In genomic region chr3:57062119-57062631, GRCh38 we compare ENCODE assay signal across 14 cellular contexts. TPM values are rescaled to one million over a fixed set of nuclear protein-coding genes. Genes with fewer than 3 reads are reported as not detected.
DNase-seq lines count a peak whose midpoint lies in the region; ATAC-seq and TF ChIP-seq lines count a peak whose summit lies in the region.
"Had no signal": no experiment of that assay in that cellular context is flagged by ENCODE, and none has a peak within 500 bp of the region (broad histone marks: within the 10 kb centered on the region; RNA-seq: fewer than 3 reads in every experiment).

No MANE protein-coding gene starts in this region.

- no peaks in the 10 kb centered on the region for H3K4me1 ChIP-seq in endodermal cell (ENCODE audit: control insufficient read depth, insufficient read depth, low read length)
- peaks cover 2% of the 10 kb centered on the region for H3K4me1 ChIP-seq in mesendoderm (ENCODE audit: control insufficient read depth, low read depth, low read length)
- H3K4me1 ChIP-seq in uterus = peaks cover 0 to 5% of the 10 kb centered on the region in 2 donors
- H3K4me1 ChIP-seq in effector memory CD4-positive, alpha-beta T cell (ENCODE audit: control insufficient read depth, insufficient read depth, low read length, poor library complexity, severe bottlenecking) = no peaks in the 10 kb centered on the region

- peak overlapping the region; percentile 24 for H3K23ac ChIP-seq in mesendoderm (ENCODE audit: low read length)

- H2AK5ac ChIP-seq in mesendoderm (ENCODE audit: low read length) = no peak overlapping the region

- no peaks in the 10 kb centered on the region for H3K27me3 Mint-ChIP-seq in endodermal cell (ENCODE audit: insufficient read depth)

- no peak overlapping the region for H3K27ac ChIP-seq in endodermal cell (ENCODE audit: low read depth, low read length)
- no peak overlapping the region for H3K27ac ChIP-seq in mesendoderm (ENCODE audit: low read depth, low read length)
- H3K27ac ChIP-seq in uterus = peak overlapping the region; percentile 65 to 75
- no peak overlapping the region for H3K27ac ChIP-seq in effector memory CD4-positive, alpha-beta T cell (ENCODE audit: insufficient read depth, low read length, poor library complexity, severe bottlenecking)

- H3K79me2 ChIP-seq in mesendoderm (ENCODE audit: control insufficient read depth, insufficient read depth, low read length) = no peaks in the 10 kb centered on the region

- H3K9ac ChIP-seq in endodermal cell (ENCODE audit: extremely low read depth, low read length, poor library complexity, severe bottlenecking) = no peak overlapping the region
- H3K9ac ChIP-seq in mesendoderm (ENCODE audit: low read length) = peak overlapping the region; percentile 11

- intact Hi-C loops in uterus (cut with DNase I; ENCODE audit: low total_unique reads) = no loop called here

- no peaks in the 10 kb centered on the region for H3K9me3 Mint-ChIP-seq in endodermal cell
- H3K9me3 Mint-ChIP-seq in activated naive CD4-positive, alpha-beta T cell treated with anti-CD3 and anti-CD28 coated beads, Interleukin-2, amount 50 U/mL, for 72 hours = no peaks in the 10 kb centered on the region
- H3K9me3 Mint-ChIP-seq: activated CD4-positive, alpha-beta memory T cell treated with anti-CD3 and anti-CD28 coated beads, Interleukin-2, amount 10 ng/mL, durations not matched to agents 7 days and 5 days had no signal

- no peak overlapping the region for H3K4me3 ChIP-seq in endodermal cell (ENCODE audit: low read length)
- H3K4me3 ChIP-seq in mesendoderm (ENCODE audit: low read length) = no peak overlapping the region
- no peak overlapping the region for H3K4me3 ChIP-seq in uterus
- H3K4me3 ChIP-seq in effector memory CD4-positive, alpha-beta T cell (ENCODE audit: insufficient read depth, low read depth, low read length, poor library complexity, severe bottlenecking) = no peak overlapping the region

- no peak overlapping the region for H2BK15ac ChIP-seq in mesendoderm (replicated peaks; ENCODE audit: low read depth)

- TF ChIP-seq POLR2A in uterus (IDR thresholded peaks at IDR 0.05) = no peak

- 71 to 73% methylated on average over 6 to 9 of the region's 9 CpGs for WGBS in endodermal cell (ENCODE audit: insufficient coverage in 1 of 2, insufficient read length in 1 of 2), 2 experiments
- WGBS in mesendoderm (ENCODE audit: extremely low coverage, insufficient coverage, low lambda C conversion rate) = no CpG with 5 or more reads among the region's 9 CpGs

- H3K4ac ChIP-seq in mesendoderm (ENCODE audit: low read depth, low read length) = no peak overlapping the region

- DNase-seq in NCI-H82 (lab: John Stamatoyannopoulos, UW) = peak; percentile 6
- no peak for DNase-seq in NCI-H82 treated with DMSO at 0.1 percent for 48 hours (lab: John Stamatoyannopoulos, UW; ENCODE audit: unreplicated experiment)
- DNase-seq in endodermal cell = peak; percentile 73
- DNase-seq in mesendoderm = peak; percentile 33
- DNase-seq in uterus = peak in 1 of 2 donors; percentile 24
- DNase-seq in kidney glomerular epithelial cell (lab: John Stamatoyannopoulos, UW) = no peak
- no peak for DNase-seq in activated naive CD4-positive, alpha-beta T cell treated with anti-CD3 and anti-CD28 coated beads, Interleukin-2, amount 50 U/mL, for 72 hours (ENCODE audit: low spot score in 2 of 2)
- no peak for DNase-seq in effector memory CD4-positive, alpha-beta T cell
- DNase-seq: activated CD4-positive, alpha-beta memory T cell treated with anti-CD3 and anti-CD28 coated beads, Interleukin-2, amount 10 ng/mL, durations not matched to agents 7 days and 5 days; amniotic stem cell; midbrain; NCI-H2107; stimulated activated naive CD4-positive, alpha-beta T cell treated with Interleukin-2 at 50 U/mL for 16 hours had no signal

- peaks cover 1% of the 10 kb centered on the region for H3K79me1 ChIP-seq in mesendoderm (ENCODE audit: low read length)

- no peak overlapping the region for H4K5ac ChIP-seq in mesendoderm (ENCODE audit: low read length)

- H3K4me2 ChIP-seq in mesendoderm (ENCODE audit: low read length) = no peak overlapping the region

- H3K9me3 ChIP-seq in endodermal cell (ENCODE audit: control insufficient read depth, low read length) (no peaks in the 10 kb centered on the region), uterus (no peaks in the 10 kb centered on the region)
- no peaks in the 10 kb centered on the region for H3K9me3 ChIP-seq in effector memory CD4-positive, alpha-beta T cell (ENCODE audit: control insufficient read depth, low read length)

- ATAC-seq in activated naive CD4-positive, alpha-beta T cell treated with anti-CD3 and anti-CD28 coated beads, Interleukin-2, amount 50 U/mL, for 72 hours = no peak

- no peak overlapping the region for H3K4me3 Mint-ChIP-seq in endodermal cell
- H3K4me3 Mint-ChIP-seq: activated CD4-positive, alpha-beta memory T cell treated with anti-CD3 and anti-CD28 coated beads, Interleukin-2, amount 10 ng/mL, durations not matched to agents 7 days and 5 days had no signal

- H3K18ac ChIP-seq in mesendoderm (ENCODE audit: low read length) = no peak overlapping the region

- peak overlapping the region; percentile 75 for H3K56ac ChIP-seq in mesendoderm (ENCODE audit: low read length)

- no peak overlapping the region for H3K27ac Mint-ChIP-seq in endodermal cell
- no peak overlapping the region for H3K27ac Mint-ChIP-seq in activated naive CD4-positive, alpha-beta T cell treated with anti-CD3 and anti-CD28 coated beads, Interleukin-2, amount 50 U/mL, for 72 hours
- H3K27ac Mint-ChIP-seq: activated CD4-positive, alpha-beta memory T cell treated with anti-CD3 and anti-CD28 coated beads, Interleukin-2, amount 10 ng/mL, durations not matched to agents 7 days and 5 days had no signal

- no peaks in the 10 kb centered on the region for H3K36me3 Mint-ChIP-seq in endodermal cell (ENCODE audit: low read depth)
- H3K36me3 Mint-ChIP-seq in activated naive CD4-positive, alpha-beta T cell treated with anti-CD3 and anti-CD28 coated beads, Interleukin-2, amount 50 U/mL, for 72 hours = no peaks in the 10 kb centered on the region

- no peak overlapping the region for H4K8ac ChIP-seq in mesendoderm (ENCODE audit: low read depth, low read length)

- H3K4me1 Mint-ChIP-seq in endodermal cell = peaks cover 16% of the 10 kb centered on the region

- no peaks in the 10 kb centered on the region for H3K27me3 ChIP-seq in endodermal cell (ENCODE audit: control insufficient read depth, insufficient read depth, low read length, poor library complexity, severe bottlenecking)
- no peaks in the 10 kb centered on the region for H3K27me3 ChIP-seq in mesendoderm (ENCODE audit: insufficient read depth, low read length, poor library complexity)
- H3K27me3 ChIP-seq in uterus = no peaks in the 10 kb centered on the region
- H3K27me3 ChIP-seq in effector memory CD4-positive, alpha-beta T cell (replicated peaks; ENCODE audit: control insufficient read depth, insufficient read depth, low read length, poor library complexity, severe bottlenecking) = no peaks in the 10 kb centered on the region

- TF ChIP-seq CTCF in endodermal cell (conservative IDR thresholded peaks at IDR 0.05) = no peak
- no peak for TF ChIP-seq CTCF in uterus (IDR thresholded peaks at IDR 0.05)

- no peak overlapping the region for H2BK120ac ChIP-seq in mesendoderm (ENCODE audit: low read depth, low read length)

- H2BK5ac ChIP-seq in mesendoderm (ENCODE audit: low read length) = no peak overlapping the region

- H3K36me3 ChIP-seq in endodermal cell (ENCODE audit: control insufficient read depth, insufficient read depth, low read length) (no peaks in the 10 kb centered on the region), mesendoderm (ENCODE audit: control insufficient read depth, insufficient read depth, low read length) (no peaks in the 10 kb centered on the region), uterus (no peaks in the 10 kb centered on the region)
- H3K36me3 ChIP-seq in effector memory CD4-positive, alpha-beta T cell (ENCODE audit: control insufficient read depth, insufficient read depth, low read length) = no peaks in the 10 kb centered on the region

RNA-seq across cellular contexts. Expression of gene SPATA12, which starts 1.7 kb away (rescaled TPM):
- total RNA-seq in endodermal cell (not detected), uterus (1 to 10 TPM in 1 of 4 donors, under 1 TPM in 1, not detected in 2; 0.21 to 2.9 TPM)
- not detected for polyA plus RNA-seq in endodermal cell (2013, experiment 1 of 2)
- not detected for polyA plus RNA-seq in endodermal cell (2013, experiment 2 of 2)
- 0.49 TPM for polyA plus RNA-seq in mesendoderm (2013, experiment 1 of 2)
- 0.56 TPM for polyA plus RNA-seq in mesendoderm (2013, experiment 2 of 2)
- not detected for total RNA-seq in activated naive CD4-positive, alpha-beta T cell treated with anti-CD3 and anti-CD28 coated beads, Interleukin-2, amount 50 U/mL, for 72 hours
- total RNA-seq: activated CD4-positive, alpha-beta memory T cell treated with anti-CD3 and anti-CD28 coated beads, Interleukin-2, amount 10 ng/mL, durations not matched to agents 7 days and 5 days; fibroblast of villous mesenchyme had no signal

Comparison
In these comparisons a context has a peak if more than half of its experiments do, and no peak if none do; other contexts are left out.
1. DNase-seq: peak in NCI-H82 (single experiment), endodermal cell (single experiment) and mesendoderm (single experiment); none in NCI-H82 treated with DMSO at 0.1 percent for 48 hours (single experiment), kidney glomerular epithelial cell (single experiment), activated naive CD4-positive, alpha-beta T cell treated with anti-CD3 and anti-CD28 coated beads, Interleukin-2, amount 50 U/mL, for 72 hours (0 of 2) and effector memory CD4-positive, alpha-beta T cell (0 of 3).
2. H3K27ac ChIP-seq: peak in uterus (2 of 2); none in endodermal cell (single experiment), mesendoderm (single experiment) and effector memory CD4-positive, alpha-beta T cell (single experiment).